1 cellular context compared by ENCODE assay signal in the genomic region with DNA sequence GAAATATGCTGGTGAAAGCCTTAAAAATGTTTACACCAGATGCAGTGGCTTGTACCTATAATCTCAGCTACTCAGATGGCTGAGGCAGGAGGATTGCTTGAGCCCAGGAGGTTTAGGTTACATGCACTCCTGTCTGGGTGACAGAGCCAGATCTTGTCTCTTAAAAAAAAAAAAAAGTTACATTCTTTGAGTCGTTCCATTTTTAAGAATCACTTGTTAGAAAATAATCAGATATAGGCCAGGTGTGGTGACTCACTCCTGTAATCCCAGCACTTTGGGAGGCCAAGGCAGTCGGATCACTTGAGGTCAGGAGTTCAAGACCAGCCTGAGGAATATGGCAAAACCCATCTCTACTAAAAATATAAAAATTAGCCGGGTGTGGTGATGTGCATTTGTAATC.
TF ChIP-seq lines count a peak whose summit lies in the region.

No MANE protein-coding gene starts in this region.

TF ChIP-seq in K562, 482 proteins besides CTCF, POLR2A, EP300 and RAD21:
- no peak for TF ChIP-seq CC2D1A (IDR thresholded peaks at IDR 0.05)
- TF ChIP-seq, protein P1, sequence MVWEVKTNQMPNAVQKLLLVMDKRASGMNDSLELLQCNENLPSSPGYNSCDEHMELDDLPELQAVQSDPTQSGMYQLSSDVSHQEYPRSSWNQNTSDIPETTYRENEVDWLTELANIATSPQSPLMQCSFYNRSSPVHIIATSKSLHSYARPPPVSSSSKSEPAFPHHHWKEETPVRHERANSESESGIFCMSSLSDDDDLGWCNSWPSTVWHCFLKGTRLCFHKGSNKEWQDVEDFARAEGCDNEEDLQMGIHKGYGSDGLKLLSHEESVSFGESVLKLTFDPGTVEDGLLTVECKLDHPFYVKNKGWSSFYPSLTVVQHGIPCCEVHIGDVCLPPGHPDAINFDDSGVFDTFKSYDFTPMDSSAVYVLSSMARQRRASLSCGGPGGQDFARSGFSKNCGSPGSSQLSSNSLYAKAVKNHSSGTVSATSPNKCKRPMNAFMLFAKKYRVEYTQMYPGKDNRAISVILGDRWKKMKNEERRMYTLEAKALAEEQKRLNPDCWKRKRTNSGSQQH (CRISPR knock-in tag; IDR thresholded peaks at IDR 0.05) = no peak
- TF ChIP-seq, protein P2, sequence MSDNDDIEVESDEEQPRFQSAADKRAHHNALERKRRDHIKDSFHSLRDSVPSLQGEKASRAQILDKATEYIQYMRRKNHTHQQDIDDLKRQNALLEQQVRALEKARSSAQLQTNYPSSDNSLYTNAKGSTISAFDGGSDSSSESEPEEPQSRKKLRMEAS (CRISPR knock-in tag; IDR thresholded peaks at IDR 0.05) = no peak
- no peak for TF ChIP-seq KLF16 (IDR thresholded peaks at IDR 0.05)
- no peak for TF ChIP-seq ERF (CRISPR knock-in tag; IDR thresholded peaks at IDR 0.05)
- TF ChIP-seq FOSL1 (tag; conservative IDR thresholded peaks at IDR 0.05) = 0 out of 2 replicates have a peak, but pooled peaks have one; percentile 23
- no peak for TF ChIP-seq KAT7 (CRISPR knock-in tag; IDR thresholded peaks at IDR 0.05; ENCODE audit: borderline replicate concordance)
- TF ChIP-seq NR2C2 (CRISPR knock-in tag; IDR thresholded peaks at IDR 0.05) = no peak
- no peak for TF ChIP-seq NR2C2 (tag; IDR thresholded peaks at IDR 0.05)
- TF ChIP-seq CBFA2T3 (IDR thresholded peaks at IDR 0.05) = peak; percentile 30
- TF ChIP-seq, protein P3, sequence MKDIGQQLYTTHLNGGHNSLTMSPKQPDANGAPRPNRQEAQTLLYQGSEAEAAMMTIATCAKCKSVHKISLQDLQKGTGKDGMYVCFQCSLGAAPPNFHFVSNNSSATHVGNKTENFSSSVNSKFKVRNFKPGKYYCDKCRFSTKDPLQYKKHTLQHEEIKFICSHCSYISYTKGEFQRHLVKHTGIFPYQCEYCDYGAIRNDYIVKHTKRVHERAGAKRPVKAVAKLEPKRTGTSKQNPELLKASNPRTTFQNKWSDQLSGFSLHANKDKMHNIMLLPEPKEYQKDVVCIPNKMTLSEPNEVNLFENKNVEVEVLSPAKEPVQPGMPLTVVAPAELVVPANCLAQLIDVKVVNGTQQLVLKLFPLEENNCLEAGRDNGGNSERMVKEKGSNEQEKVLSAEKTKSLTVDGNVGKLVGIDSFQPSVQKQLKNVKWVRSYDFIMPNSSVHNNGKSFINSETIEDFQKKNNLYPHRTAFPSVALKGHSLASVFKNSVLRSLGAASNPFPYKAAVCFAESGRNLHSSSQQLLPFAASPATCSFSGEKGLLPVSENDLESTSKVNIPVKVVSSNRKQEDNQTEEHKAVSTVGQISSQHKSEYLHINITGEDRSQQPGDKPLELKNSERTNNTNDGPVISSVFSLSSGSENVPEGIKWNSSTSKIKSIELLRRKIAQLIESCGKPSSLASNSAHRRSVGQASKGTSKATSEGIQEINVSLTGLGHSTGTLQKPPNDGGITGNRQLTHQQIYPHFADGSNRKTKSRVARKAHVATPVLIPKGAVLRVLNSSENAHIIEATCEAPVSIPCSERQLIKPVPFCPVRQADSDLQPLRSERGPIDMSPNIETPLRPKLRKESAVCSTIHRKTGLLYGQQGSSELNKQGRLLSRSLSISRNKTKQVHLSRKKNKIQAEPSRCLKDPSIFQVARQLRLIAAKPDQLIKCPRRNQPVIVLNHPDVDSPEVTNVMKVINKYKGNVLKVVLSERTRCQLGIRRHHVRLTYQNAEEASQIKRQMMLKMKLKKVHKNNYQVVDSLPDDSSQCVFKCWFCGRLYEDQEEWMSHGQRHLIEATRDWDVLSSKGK (CRISPR knock-in tag; IDR thresholded peaks at IDR 0.05) = no peak
- TF ChIP-seq JUND (IDR thresholded peaks at IDR 0.05; ENCODE audit: borderline replicate concordance, low read depth, low read length) = 0 out of 2 replicates have a peak, but pooled peaks have one; percentile 16
- no peak for TF ChIP-seq JUND (tag; IDR thresholded peaks at IDR 0.05; ENCODE audit: borderline replicate concordance, low read depth, low read length)
- TF ChIP-seq ADNP (tag; IDR thresholded peaks at IDR 0.05) = peak; percentile 59; the same call in 1 of the 2 replicates
- TF ChIP-seq, protein P4, sequence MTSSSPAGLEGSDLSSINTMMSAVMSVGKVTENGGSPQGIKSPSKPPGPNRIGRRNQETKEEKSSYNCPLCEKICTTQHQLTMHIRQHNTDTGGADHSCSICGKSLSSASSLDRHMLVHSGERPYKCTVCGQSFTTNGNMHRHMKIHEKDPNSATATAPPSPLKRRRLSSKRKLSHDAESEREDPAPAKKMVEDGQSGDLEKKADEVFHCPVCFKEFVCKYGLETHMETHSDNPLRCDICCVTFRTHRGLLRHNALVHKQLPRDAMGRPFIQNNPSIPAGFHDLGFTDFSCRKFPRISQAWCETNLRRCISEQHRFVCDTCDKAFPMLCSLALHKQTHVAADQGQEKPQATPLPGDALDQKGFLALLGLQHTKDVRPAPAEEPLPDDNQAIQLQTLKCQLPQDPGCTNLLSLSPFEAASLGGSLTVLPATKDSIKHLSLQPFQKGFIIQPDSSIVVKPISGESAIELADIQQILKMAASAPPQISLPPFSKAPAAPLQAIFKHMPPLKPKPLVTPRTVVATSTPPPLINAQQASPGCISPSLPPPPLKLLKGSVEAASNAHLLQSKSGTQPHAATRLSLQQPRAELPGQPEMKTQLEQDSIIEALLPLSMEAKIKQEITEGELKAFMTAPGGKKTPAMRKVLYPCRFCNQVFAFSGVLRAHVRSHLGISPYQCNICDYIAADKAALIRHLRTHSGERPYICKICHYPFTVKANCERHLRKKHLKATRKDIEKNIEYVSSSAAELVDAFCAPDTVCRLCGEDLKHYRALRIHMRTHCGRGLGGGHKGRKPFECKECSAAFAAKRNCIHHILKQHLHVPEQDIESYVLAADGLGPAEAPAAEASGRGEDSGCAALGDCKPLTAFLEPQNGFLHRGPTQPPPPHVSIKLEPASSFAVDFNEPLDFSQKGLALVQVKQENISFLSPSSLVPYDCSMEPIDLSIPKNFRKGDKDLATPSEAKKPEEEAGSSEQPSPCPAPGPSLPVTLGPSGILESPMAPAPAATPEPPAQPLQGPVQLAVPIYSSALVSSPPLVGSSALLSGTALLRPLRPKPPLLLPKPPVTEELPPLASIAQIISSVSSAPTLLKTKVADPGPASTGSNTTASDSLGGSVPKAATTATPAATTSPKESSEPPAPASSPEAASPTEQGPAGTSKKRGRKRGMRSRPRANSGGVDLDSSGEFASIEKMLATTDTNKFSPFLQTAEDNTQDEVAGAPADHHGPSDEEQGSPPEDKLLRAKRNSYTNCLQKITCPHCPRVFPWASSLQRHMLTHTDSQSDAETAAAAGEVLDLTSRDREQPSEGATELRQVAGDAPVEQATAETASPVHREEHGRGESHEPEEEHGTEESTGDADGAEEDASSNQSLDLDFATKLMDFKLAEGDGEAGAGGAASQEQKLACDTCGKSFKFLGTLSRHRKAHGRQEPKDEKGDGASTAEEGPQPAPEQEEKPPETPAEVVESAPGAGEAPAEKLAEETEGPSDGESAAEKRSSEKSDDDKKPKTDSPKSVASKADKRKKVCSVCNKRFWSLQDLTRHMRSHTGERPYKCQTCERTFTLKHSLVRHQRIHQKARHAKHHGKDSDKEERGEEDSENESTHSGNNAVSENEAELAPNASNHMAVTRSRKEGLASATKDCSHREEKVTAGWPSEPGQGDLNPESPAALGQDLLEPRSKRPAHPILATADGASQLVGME (CRISPR knock-in tag; IDR thresholded peaks at IDR 0.05) = no peak
- no peak for TF ChIP-seq PRPF4 (IDR thresholded peaks at IDR 0.05; ENCODE audit: insufficient read depth, low read depth, low read length, poor library complexity, severe bottlenecking)
- TF ChIP-seq PHTF2 (CRISPR knock-in tag; IDR thresholded peaks at IDR 0.05) = no peak
- TF ChIP-seq POLR3A (IDR thresholded peaks at IDR 0.05; ENCODE audit: borderline replicate concordance, extremely low read depth, insufficient read depth, insufficient read length) = no peak
- TF ChIP-seq FOXA3 (CRISPR knock-in tag; conservative IDR thresholded peaks at IDR 0.05 in 1 of 2, IDR thresholded peaks at IDR 0.05 in 1 of 2) = no peak
- TF ChIP-seq ARID1B (IDR thresholded peaks at IDR 0.05) = peak; percentile 17; the same call in 1 of the 2 replicates
- no peak for TF ChIP-seq ZNF282 (CRISPR knock-in tag; IDR thresholded peaks at IDR 0.05)
- no peak for TF ChIP-seq MYNN (IDR thresholded peaks at IDR 0.05)
- no peak for TF ChIP-seq MYNN (CRISPR knock-in tag; IDR thresholded peaks at IDR 0.05)
- TF ChIP-seq KDM1A (IDR thresholded peaks at IDR 0.05) = peak in 1 of 2 experiments; percentile 30; a peak in 1 of 4 replicates
- TF ChIP-seq U2AF2 (optimal IDR thresholded peaks at IDR 0.05; ENCODE audit: low read depth, low read length) = no peak
TF ChIP-seq in K562: peak in this region for 6.
